ENCODE assay signal across 2 cellular contexts in the genomic region with DNA sequence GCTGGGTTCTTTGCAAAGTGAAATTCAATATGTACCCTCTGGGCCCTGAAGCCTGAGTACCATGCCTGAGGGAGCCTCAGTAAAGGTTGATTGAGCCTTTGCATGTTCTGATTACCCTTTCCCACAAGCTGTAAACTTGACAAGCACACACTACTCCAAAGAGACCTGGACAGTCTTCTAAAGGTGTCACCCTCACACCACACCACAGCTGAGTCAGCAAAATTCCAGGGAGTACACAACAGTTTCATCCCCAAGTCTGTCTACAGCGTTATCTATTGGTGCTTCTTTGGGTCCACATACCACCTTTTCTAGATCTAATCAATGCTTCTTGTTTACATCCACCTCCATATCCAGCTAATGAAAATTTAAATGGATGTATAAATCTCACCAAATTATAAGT.
TF ChIP-seq lines count a peak whose summit lies in the region.

No MANE protein-coding gene starts in this region.

TF ChIP-seq in HepG2, 621 proteins besides CTCF, POLR2A, EP300 and RAD21 (continued from another document):
- TF ChIP-seq ZNF75D (CRISPR knock-in tag; IDR thresholded peaks at IDR 0.05; ENCODE audit: borderline replicate concordance) (no peak), SYNCRIP (IDR thresholded peaks at IDR 0.05; ENCODE audit: insufficient read depth, low read depth, low read length) (no peak), RCOR2 (CRISPR knock-in tag; IDR thresholded peaks at IDR 0.05) (no peak), MAFK (conservative IDR thresholded peaks at IDR 0.05 in 1 of 2, IDR thresholded peaks at IDR 0.05 in 1 of 2; ENCODE audit: low read length in 2 of 2) (peak; percentile 90 to 96)

TF ChIP-seq in K562, 482 proteins besides CTCF, POLR2A, EP300 and RAD21 (continued from another document):
- TF ChIP-seq, protein P1, sequence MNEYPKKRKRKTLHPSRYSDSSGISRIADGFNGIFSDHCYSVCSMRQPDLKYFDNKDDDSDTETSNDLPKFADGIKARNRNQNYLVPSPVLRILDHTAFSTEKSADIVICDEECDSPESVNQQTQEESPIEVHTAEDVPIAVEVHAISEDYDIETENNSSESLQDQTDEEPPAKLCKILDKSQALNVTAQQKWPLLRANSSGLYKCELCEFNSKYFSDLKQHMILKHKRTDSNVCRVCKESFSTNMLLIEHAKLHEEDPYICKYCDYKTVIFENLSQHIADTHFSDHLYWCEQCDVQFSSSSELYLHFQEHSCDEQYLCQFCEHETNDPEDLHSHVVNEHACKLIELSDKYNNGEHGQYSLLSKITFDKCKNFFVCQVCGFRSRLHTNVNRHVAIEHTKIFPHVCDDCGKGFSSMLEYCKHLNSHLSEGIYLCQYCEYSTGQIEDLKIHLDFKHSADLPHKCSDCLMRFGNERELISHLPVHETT (CRISPR knock-in tag; conservative IDR thresholded peaks at IDR 0.05 in 1 of 2, IDR thresholded peaks at IDR 0.05 in 1 of 2): no peak
- TF ChIP-seq GATAD2A (IDR thresholded peaks at IDR 0.05): no peak
- TF ChIP-seq ARID1B (IDR thresholded peaks at IDR 0.05): no peak
- TF ChIP-seq ZBED1 (IDR thresholded peaks at IDR 0.05): no peak
- no peak for TF ChIP-seq EWSR1 (IDR thresholded peaks at IDR 0.05; ENCODE audit: borderline replicate concordance, low read depth, partially characterized antibody)
- TF ChIP-seq RBM34 (IDR thresholded peaks at IDR 0.05; ENCODE audit: borderline replicate concordance, insufficient read depth, low read length): no peak
- no peak for TF ChIP-seq HMG20A (CRISPR knock-in tag; conservative IDR thresholded peaks at IDR 0.05)
- no peak for TF ChIP-seq ZNF239 (CRISPR knock-in tag; IDR thresholded peaks at IDR 0.05)
- no peak for TF ChIP-seq NCOR1 (IDR thresholded peaks at IDR 0.05)
- TF ChIP-seq, protein P2, sequence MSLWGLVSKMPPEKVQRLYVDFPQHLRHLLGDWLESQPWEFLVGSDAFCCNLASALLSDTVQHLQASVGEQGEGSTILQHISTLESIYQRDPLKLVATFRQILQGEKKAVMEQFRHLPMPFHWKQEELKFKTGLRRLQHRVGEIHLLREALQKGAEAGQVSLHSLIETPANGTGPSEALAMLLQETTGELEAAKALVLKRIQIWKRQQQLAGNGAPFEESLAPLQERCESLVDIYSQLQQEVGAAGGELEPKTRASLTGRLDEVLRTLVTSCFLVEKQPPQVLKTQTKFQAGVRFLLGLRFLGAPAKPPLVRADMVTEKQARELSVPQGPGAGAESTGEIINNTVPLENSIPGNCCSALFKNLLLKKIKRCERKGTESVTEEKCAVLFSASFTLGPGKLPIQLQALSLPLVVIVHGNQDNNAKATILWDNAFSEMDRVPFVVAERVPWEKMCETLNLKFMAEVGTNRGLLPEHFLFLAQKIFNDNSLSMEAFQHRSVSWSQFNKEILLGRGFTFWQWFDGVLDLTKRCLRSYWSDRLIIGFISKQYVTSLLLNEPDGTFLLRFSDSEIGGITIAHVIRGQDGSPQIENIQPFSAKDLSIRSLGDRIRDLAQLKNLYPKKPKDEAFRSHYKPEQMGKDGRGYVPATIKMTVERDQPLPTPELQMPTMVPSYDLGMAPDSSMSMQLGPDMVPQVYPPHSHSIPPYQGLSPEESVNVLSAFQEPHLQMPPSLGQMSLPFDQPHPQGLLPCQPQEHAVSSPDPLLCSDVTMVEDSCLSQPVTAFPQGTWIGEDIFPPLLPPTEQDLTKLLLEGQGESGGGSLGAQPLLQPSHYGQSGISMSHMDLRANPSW (CRISPR knock-in tag; IDR thresholded peaks at IDR 0.05): no peak
- TF ChIP-seq NFIX (CRISPR knock-in tag; IDR thresholded peaks at IDR 0.05; ENCODE audit: low read depth): no peak
- TF ChIP-seq ESRRA (IDR thresholded peaks at IDR 0.05; ENCODE audit: borderline replicate concordance, low read depth): no peak
- no peak for TF ChIP-seq DMBX1 (CRISPR knock-in tag; IDR thresholded peaks at IDR 0.05; ENCODE audit: borderline replicate concordance)
- no peak for TF ChIP-seq KDM1A (IDR thresholded peaks at IDR 0.05)
- peak; percentile 99 for TF ChIP-seq ZNF316 (IDR thresholded peaks at IDR 0.05)
- peak; percentile 64 for TF ChIP-seq NFE2 (IDR thresholded peaks at IDR 0.05; ENCODE audit: low read depth)
- TF ChIP-seq MAFK (IDR thresholded peaks at IDR 0.05; ENCODE audit: low read length): peak; percentile 98
- no peak for TF ChIP-seq ZNF408 (CRISPR knock-in tag; IDR thresholded peaks at IDR 0.05; ENCODE audit: low read depth)
- TF ChIP-seq MAFG (tag; conservative IDR thresholded peaks at IDR 0.05): peak; percentile 95
- TF ChIP-seq FOXJ3 (CRISPR knock-in tag; IDR thresholded peaks at IDR 0.05): no peak
- no peak for TF ChIP-seq NCOA4 (IDR thresholded peaks at IDR 0.05; ENCODE audit: partially characterized antibody)
- no peak for TF ChIP-seq HSF4 (CRISPR knock-in tag; IDR thresholded peaks at IDR 0.05; ENCODE audit: borderline replicate concordance)
- TF ChIP-seq ZFP1 (CRISPR knock-in tag; IDR thresholded peaks at IDR 0.05): no peak
- TF ChIP-seq CC2D1A (IDR thresholded peaks at IDR 0.05): no peak
- TF ChIP-seq FOXA1 (IDR thresholded peaks at IDR 0.05; ENCODE audit: borderline replicate concordance): no peak
- peak; percentile 98 for TF ChIP-seq C11orf30 (IDR thresholded peaks at IDR 0.05; ENCODE audit: low read depth)
- TF ChIP-seq MCM5 (IDR thresholded peaks at IDR 0.05; ENCODE audit: low read depth): no peak
- no peak for TF ChIP-seq KLF1 (tag; IDR thresholded peaks at IDR 0.05)
- TF ChIP-seq, protein P3, sequence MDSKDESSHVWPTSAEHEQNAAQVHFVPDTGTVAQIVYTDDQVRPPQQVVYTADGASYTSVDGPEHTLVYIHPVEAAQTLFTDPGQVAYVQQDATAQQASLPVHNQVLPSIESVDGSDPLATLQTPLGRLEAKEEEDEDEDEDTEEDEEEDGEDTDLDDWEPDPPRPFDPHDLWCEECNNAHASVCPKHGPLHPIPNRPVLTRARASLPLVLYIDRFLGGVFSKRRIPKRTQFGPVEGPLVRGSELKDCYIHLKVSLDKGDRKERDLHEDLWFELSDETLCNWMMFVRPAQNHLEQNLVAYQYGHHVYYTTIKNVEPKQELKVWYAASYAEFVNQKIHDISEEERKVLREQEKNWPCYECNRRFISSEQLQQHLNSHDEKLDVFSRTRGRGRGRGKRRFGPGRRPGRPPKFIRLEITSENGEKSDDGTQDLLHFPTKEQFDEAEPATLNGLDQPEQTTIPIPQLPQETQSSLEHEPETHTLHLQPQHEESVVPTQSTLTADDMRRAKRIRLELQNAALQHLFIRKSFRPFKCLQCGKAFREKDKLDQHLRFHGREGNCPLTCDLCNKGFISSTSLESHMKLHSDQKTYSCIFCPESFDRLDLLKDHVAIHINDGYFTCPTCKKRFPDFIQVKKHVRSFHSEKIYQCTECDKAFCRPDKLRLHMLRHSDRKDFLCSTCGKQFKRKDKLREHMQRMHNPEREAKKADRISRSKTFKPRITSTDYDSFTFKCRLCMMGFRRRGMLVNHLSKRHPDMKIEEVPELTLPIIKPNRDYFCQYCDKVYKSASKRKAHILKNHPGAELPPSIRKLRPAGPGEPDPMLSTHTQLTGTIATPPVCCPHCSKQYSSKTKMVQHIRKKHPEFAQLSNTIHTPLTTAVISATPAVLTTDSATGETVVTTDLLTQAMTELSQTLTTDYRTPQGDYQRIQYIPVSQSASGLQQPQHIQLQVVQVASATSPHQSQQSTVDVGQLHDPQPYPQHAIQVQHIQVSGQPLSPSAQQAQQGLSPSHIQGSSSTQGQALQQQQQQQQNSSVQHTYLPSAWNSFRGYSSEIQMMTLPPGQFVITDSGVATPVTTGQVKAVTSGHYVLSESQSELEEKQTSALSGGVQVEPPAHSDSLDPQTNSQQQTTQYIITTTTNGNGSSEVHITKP (IDR thresholded peaks at IDR 0.05; ENCODE audit: partially characterized antibody): no peak
- TF ChIP-seq MXI1 (IDR thresholded peaks at IDR 0.05; ENCODE audit: low read depth, low read length): no peak
- TF ChIP-seq, protein P4, sequence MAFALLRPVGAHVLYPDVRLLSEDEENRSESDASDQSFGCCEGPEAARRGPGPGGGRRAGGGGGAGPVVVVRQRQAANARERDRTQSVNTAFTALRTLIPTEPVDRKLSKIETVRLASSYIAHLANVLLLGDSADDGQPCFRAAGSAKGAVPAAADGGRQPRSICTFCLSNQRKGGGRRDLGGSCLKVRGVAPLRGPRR (CRISPR knock-in tag; IDR thresholded peaks at IDR 0.05): no peak
- TF ChIP-seq, protein P5, sequence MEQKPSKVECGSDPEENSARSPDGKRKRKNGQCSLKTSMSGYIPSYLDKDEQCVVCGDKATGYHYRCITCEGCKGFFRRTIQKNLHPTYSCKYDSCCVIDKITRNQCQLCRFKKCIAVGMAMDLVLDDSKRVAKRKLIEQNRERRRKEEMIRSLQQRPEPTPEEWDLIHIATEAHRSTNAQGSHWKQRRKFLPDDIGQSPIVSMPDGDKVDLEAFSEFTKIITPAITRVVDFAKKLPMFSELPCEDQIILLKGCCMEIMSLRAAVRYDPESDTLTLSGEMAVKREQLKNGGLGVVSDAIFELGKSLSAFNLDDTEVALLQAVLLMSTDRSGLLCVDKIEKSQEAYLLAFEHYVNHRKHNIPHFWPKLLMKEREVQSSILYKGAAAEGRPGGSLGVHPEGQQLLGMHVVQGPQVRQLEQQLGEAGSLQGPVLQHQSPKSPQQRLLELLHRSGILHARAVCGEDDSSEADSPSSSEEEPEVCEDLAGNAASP (IDR thresholded peaks at IDR 0.05): no peak
- TF ChIP-seq, protein P6, sequence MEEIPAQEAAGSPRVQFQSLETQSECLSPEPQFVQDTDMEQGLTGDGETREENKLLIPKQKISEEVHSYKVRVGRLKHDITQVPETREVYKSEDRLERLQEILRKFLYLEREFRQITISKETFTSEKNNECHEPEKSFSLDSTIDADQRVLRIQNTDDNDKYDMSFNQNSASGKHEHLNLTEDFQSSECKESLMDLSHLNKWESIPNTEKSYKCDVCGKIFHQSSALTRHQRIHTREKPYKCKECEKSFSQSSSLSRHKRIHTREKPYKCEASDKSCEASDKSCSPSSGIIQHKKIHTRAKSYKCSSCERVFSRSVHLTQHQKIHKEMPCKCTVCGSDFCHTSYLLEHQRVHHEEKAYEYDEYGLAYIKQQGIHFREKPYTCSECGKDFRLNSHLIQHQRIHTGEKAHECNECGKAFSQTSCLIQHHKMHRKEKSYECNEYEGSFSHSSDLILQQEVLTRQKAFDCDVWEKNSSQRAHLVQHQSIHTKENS (CRISPR knock-in tag; IDR thresholded peaks at IDR 0.05): no peak
- TF ChIP-seq RFX1 (IDR thresholded peaks at IDR 0.05): no peak
- no peak for TF ChIP-seq KLF16 (IDR thresholded peaks at IDR 0.05)
- peak; percentile 98 for TF ChIP-seq MAFF (IDR thresholded peaks at IDR 0.05; ENCODE audit: low read length)
- no peak for TF ChIP-seq ZNF75A (CRISPR knock-in tag; IDR thresholded peaks at IDR 0.05)
- TF ChIP-seq RAD51 (IDR thresholded peaks at IDR 0.05; ENCODE audit: borderline replicate concordance, low read depth): no peak
- TF ChIP-seq ZNF121 (CRISPR knock-in tag; conservative IDR thresholded peaks at IDR 0.05): no peak
- TF ChIP-seq NR2C2 (CRISPR knock-in tag; IDR thresholded peaks at IDR 0.05): no peak
- no peak for TF ChIP-seq NR2C2 (tag; IDR thresholded peaks at IDR 0.05)
- no peak for TF ChIP-seq HMG20B (CRISPR knock-in tag; IDR thresholded peaks at IDR 0.05)
- TF ChIP-seq SPI1 (IDR thresholded peaks at IDR 0.05; ENCODE audit: borderline replicate concordance, low read depth, low read length): no peak
- no peak for TF ChIP-seq CBFA2T2 (conservative IDR thresholded peaks at IDR 0.05)
- TF ChIP-seq, protein P7, sequence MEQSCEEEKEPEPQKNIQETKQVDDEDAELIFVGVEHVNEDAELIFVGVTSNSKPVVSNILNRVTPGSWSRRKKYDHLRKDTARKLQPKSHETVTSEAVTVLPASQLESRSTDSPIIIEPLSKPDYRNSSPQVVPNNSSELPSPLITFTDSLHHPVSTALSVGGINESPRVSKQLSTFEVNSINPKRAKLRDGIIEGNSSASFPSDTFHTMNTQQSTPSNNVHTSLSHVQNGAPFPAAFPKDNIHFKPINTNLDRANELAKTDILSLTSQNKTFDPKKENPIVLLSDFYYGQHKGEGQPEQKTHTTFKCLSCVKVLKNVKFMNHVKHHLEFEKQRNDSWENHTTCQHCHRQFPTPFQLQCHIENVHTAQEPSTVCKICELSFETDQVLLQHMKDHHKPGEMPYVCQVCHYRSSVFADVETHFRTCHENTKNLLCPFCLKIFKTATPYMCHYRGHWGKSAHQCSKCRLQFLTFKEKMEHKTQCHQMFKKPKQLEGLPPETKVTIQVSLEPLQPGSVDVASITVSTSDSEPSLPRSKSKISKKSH (CRISPR knock-in tag; IDR thresholded peaks at IDR 0.05): no peak
